In genomic region chr16:66934138-66934838, GRCh38 we compare ENCODE assay signal across 1 cellular context.
A peak's percentile ranks its signal among the peaks of the same experiment; 100 is the strongest.
TF ChIP-seq lines count a peak whose summit lies in the region.

TSS of gene CIAO2B (minus strand) at chr16:66934402. CDS start at chr16:66934364, 38 bp downstream.

TF ChIP-seq in A549, 52 proteins besides CTCF, POLR2A, EP300 and RAD21 (continued from another document):
- TF ChIP-seq KDM5A (IDR thresholded peaks at IDR 0.05) (peak; percentile 80), ESRRA (IDR thresholded peaks at IDR 0.05; ENCODE audit: borderline replicate concordance, low read length) (no peak), HDAC2 (IDR thresholded peaks at IDR 0.05) (no peak), RCOR1 (IDR thresholded peaks at IDR 0.05; ENCODE audit: low read depth, low read length) (no peak), ELK1 (IDR thresholded peaks at IDR 0.05; ENCODE audit: low read depth, low read length) (no peak), PHF8 (IDR thresholded peaks at IDR 0.05; ENCODE audit: borderline replicate concordance, low read depth) (peak; percentile 91), KDM1A (IDR thresholded peaks at IDR 0.05; ENCODE audit: low read depth) (no peak), RARB (CRISPR knock-in tag; IDR thresholded peaks at IDR 0.05) (no peak), POLR2AphosphoS2 (conservative IDR thresholded peaks at IDR 0.05; ENCODE audit: low read length) (no peak), HOXB5 (CRISPR knock-in tag; IDR thresholded peaks at IDR 0.05) (no peak)
TF ChIP-seq in A549: peak in this region for 10.
